In genomic region chr11:33774356-33775063, GRCh38 we compare ENCODE assay signal across 8 cellular contexts. TPM values are rescaled to one million over a fixed set of nuclear protein-coding genes. Genes with fewer than 3 reads are reported as not detected.
DNase-seq lines count a peak whose midpoint lies in the region; ATAC-seq and TF ChIP-seq lines count a peak whose summit lies in the region.

Gene FBXO3 (minus strand): TSS chr11:33774520. CDS start chr11:33774497, 23 bp downstream.

- TF ChIP-seq CTCF in GM12875 (IDR thresholded peaks at IDR 0.05; ENCODE audit: borderline replicate concordance, insufficient read depth, low read depth, low read length): no peak
- no peak for TF ChIP-seq CTCF in heart left ventricle (IDR thresholded peaks at IDR 0.05)
- TF ChIP-seq CTCF in transverse colon (IDR thresholded peaks at IDR 0.05): no peak

- H3K36me3 ChIP-seq in heart left ventricle (peaks cover 0 to 14% (median 9%) of the 10 kb centered on the region in 9 donors), transverse colon (peaks cover 0 to 7% (median 0%) of the 10 kb centered on the region in 4 donors)

- peaks cover 5 to 70% (median 35%) of the 10 kb centered on the region in 12 donors for H3K4me1 ChIP-seq in heart left ventricle
- peaks cover 14 to 34% (median 28%) of the 10 kb centered on the region in 4 donors for H3K4me1 ChIP-seq in transverse colon

- no peaks in the 10 kb centered on the region for H3K9me3 ChIP-seq in heart left ventricle
- no peaks in the 10 kb centered on the region for H3K9me3 ChIP-seq in transverse colon

- in situ Hi-C loops in transverse colon (cut with MboI; ENCODE audit: low pct_ligation_motif_present in 1 of 4, low pct_unique_long_range_greater_than_20kb in 1 of 4, low sequenced_read_pairs in 3 of 4): no loop called here

- ATAC-seq in HG02840 (IDR thresholded peaks at IDR 0.05; ENCODE audit: low FRiP score, unreplicated experiment): peak; percentile 61
- peak; percentile 95 to 97 (median 95) for ATAC-seq in heart left ventricle

- DNase-seq in NCI-H1436 treated with DMSO at 0.1 percent for 48 hours (lab: John Stamatoyannopoulos, UW): peak; percentile 56
- peak; percentile 79 to 88 (median 84) for DNase-seq in T-helper 1 cell
- peak; percentile 87 to 95 (median 91) for DNase-seq in heart left ventricle
- DNase-seq in pons (ENCODE audit: low spot score): peak; percentile 84
- DNase-seq in transverse colon: peak; percentile 91

- TF ChIP-seq POLR2A in heart left ventricle (IDR thresholded peaks at IDR 0.05) (peak in 1 of 2 donors; percentile 57), transverse colon (IDR thresholded peaks at IDR 0.05) (peak; percentile 50)

- no peak for TF ChIP-seq EP300 in transverse colon (IDR thresholded peaks at IDR 0.05; ENCODE audit: low read depth)

- H3K27ac ChIP-seq in adipose tissue (ENCODE audit: low read depth, low read length) (no peak within 1 kb of the TSS), heart left ventricle (peak within 1 kb of the TSS; percentile 72 to 96 (median 87)), transverse colon (peak within 1 kb of the TSS; percentile 83 to 88 (median 84))

- 0 to 1% (median 0%) methylated on average over 44 to 49 of the region's 49 CpGs for WGBS in adipose tissue, 3 donors
- WGBS in heart left ventricle, 4 donors: 0 to 1% (median 0%) methylated on average over 18 to 49 of the region's 49 CpGs
- 0% methylated on average over 40 of the region's 49 CpGs; no CpG with 5 or more reads in 1 of the 2 donors for WGBS in transverse colon (ENCODE audit: low coverage in 1 of 2), 2 donors

- intact Hi-C loops in heart left ventricle (cut with DNase I): no loop called here
- intact Hi-C loops in transverse colon (cut with DNase I; ENCODE audit: low total_unique reads): loop anchor here (2.0 kb wide), 1 partner anchor 78 kb away; no protein-coding TSS in a partner anchor

- peak within 1 kb of the TSS; percentile 96 for H3K4me3 ChIP-seq in GM12875 (ENCODE audit: low read depth, low read length)
- H3K4me3 ChIP-seq in heart left ventricle: peak within 1 kb of the TSS; percentile 66 to 96 (median 90)
- peak within 1 kb of the TSS; percentile 80 to 96 (median 90) for H3K4me3 ChIP-seq in transverse colon

- H3K27me3 ChIP-seq in heart left ventricle: peaks cover 0 to 6% (median 0%) of the 10 kb centered on the region in 9 donors
- H3K27me3 ChIP-seq in transverse colon: peaks cover 21% of the 10 kb centered on the region

RNA-seq across cellular contexts. Expression of gene FBXO3, which starts in this region (rescaled TPM):
- polyA plus RNA-seq in adipose tissue: 10 to 100 TPM; 17.2 to 27.3 (median 21.4) TPM
- total RNA-seq in heart left ventricle: 10 to 100 TPM; 47.3 to 72.8 (median 52.4) TPM
- 10 to 100 TPM; 25.7 to 35.4 TPM for polyA plus RNA-seq in heart left ventricle
- total RNA-seq in transverse colon: 10 to 100 TPM in 3 of 4 donors, 1 to 10 TPM in 1; 9.0 to 48.5 (median 30.7) TPM
